In the genomic region with DNA sequence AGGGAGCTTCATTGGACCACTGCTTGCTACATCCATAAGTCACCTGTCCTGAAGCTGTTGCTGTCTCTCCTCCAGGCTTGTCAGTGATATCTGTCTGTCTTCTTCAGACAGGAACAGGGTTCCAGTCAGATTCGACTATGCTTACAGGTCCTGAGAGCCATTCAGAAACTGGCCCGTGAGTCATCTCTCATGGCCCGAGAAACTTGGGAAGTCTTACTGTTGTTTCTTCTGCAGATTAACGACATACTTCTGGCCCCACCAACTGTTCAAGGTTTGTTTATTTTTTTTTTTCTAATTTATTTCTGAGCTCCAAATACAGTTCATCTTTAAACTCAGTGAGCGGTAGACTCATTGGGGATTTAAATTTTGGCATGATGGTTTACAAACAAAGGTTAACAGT, we compare ENCODE assay signal across 25 cellular contexts.
"Had no signal": no experiment of that assay in that cellular context is flagged by ENCODE, and none has a peak within 500 bp of the region (broad histone marks: within the 10 kb centered on the region; RNA-seq: fewer than 3 reads in every experiment).

No MANE protein-coding gene starts in this region.

- H3K4me3 Mint-ChIP-seq: activated CD4-positive, alpha-beta T cell treated with anti-CD3 and anti-CD28 coated beads, Interleukin-2, amount 10 ng/mL, durations not matched to agents 7 days and 5 days; activated CD8-positive, alpha-beta memory T cell treated with anti-CD3 and anti-CD28 coated beads, Interleukin-2, amount 10 ng/mL, durations not matched to agents 7 days and 5 days; activated CD8-positive, alpha-beta T cell treated with anti-CD3 and anti-CD28 coated beads for 36 hours; activated naive CD4-positive, alpha-beta T cell treated with anti-CD3 and anti-CD28 coated beads, Interleukin-2, amount 50 U/mL, for 24 hours; activated T-helper 1 cell treated with anti-CD3 and anti-CD28 coated beads, Interleukin-12 subunit alpha, Interleukin-12 subunit beta, Interleukin-2, Interleukin-4 antibody, amounts not matched to agents 30 ng/mL and 10 ng/mL and 1 ng/mL, durations not matched to agents 14 hours and 24 hours and 36 hours; immature natural killer cell; natural killer cell had no signal

- DNase-seq: activated CD4-positive, alpha-beta T cell treated with anti-CD3 and anti-CD28 coated beads, Interleukin-2, amount 10 ng/mL, durations not matched to agents 7 days and 5 days; activated CD4-positive, CD25-positive, alpha-beta regulatory T cell treated with anti-CD3 and anti-CD28 coated beads, Interleukin-2, amount 50 U/mL, for 72 hours; activated CD8-positive, alpha-beta memory T cell treated with anti-CD3 and anti-CD28 coated beads, Interleukin-2, amount 10 ng/mL, durations not matched to agents 7 days and 5 days; activated CD8-positive, alpha-beta T cell treated with anti-CD3 and anti-CD28 coated beads for 36 hours; activated gamma-delta T cell treated with Interleukin-2 at 50 U/mL for 16 hours; activated T-cell treated with anti-CD3 and anti-CD28 coated beads for 4 hours; aorta; cerebellar nuclear complex; erythroblast; foreskin melanocyte; immature natural killer cell; left ventricle myocardium superior; mammary epithelial cell; midbrain; natural killer cell; retina; stimulated activated CD4-positive, alpha-beta T cell treated with anti-CD3 and anti-CD28 coated beads, Interleukin-2, amount 100 ng/mL, for 48 hours; stimulated activated naive CD4-positive, alpha-beta T cell; testis; trophoblast cell; WERI-Rb-1 had no signal

- H3K9me3 ChIP-seq: testis, vagina had no signal

- H3K27ac Mint-ChIP-seq: activated CD4-positive, alpha-beta T cell treated with anti-CD3 and anti-CD28 coated beads, Interleukin-2, amount 10 ng/mL, durations not matched to agents 7 days and 5 days; activated CD8-positive, alpha-beta memory T cell treated with anti-CD3 and anti-CD28 coated beads, Interleukin-2, amount 10 ng/mL, durations not matched to agents 7 days and 5 days; activated CD8-positive, alpha-beta T cell treated with anti-CD3 and anti-CD28 coated beads for 36 hours; activated naive CD4-positive, alpha-beta T cell treated with anti-CD3 and anti-CD28 coated beads, Interleukin-2, amount 50 U/mL, for 24 hours; activated T-helper 1 cell treated with anti-CD3 and anti-CD28 coated beads, Interleukin-12 subunit alpha, Interleukin-12 subunit beta, Interleukin-2, Interleukin-4 antibody, amounts not matched to agents 30 ng/mL and 10 ng/mL and 1 ng/mL, durations not matched to agents 14 hours and 24 hours and 36 hours; immature natural killer cell; natural killer cell had no signal

- H3K4me3 ChIP-seq: testis, vagina had no signal

- H3K4me1 ChIP-seq: testis, vagina had no signal

- H3K27me3 Mint-ChIP-seq: activated CD4-positive, alpha-beta T cell treated with anti-CD3 and anti-CD28 coated beads, Interleukin-2, amount 10 ng/mL, durations not matched to agents 7 days and 5 days; activated CD8-positive, alpha-beta memory T cell treated with anti-CD3 and anti-CD28 coated beads, Interleukin-2, amount 10 ng/mL, durations not matched to agents 7 days and 5 days; activated CD8-positive, alpha-beta T cell treated with anti-CD3 and anti-CD28 coated beads for 36 hours; activated naive CD4-positive, alpha-beta T cell treated with anti-CD3 and anti-CD28 coated beads, Interleukin-2, amount 50 U/mL, for 24 hours had no signal

- H3K27ac ChIP-seq: testis, vagina, WERI-Rb-1 had no signal

- H3K9me3 Mint-ChIP-seq: activated CD4-positive, alpha-beta T cell treated with anti-CD3 and anti-CD28 coated beads, Interleukin-2, amount 10 ng/mL, durations not matched to agents 7 days and 5 days; activated CD8-positive, alpha-beta T cell treated with anti-CD3 and anti-CD28 coated beads for 36 hours; activated naive CD4-positive, alpha-beta T cell treated with anti-CD3 and anti-CD28 coated beads, Interleukin-2, amount 50 U/mL, for 24 hours; activated T-helper 1 cell treated with anti-CD3 and anti-CD28 coated beads, Interleukin-12 subunit alpha, Interleukin-12 subunit beta, Interleukin-2, Interleukin-4 antibody, amounts not matched to agents 30 ng/mL and 10 ng/mL and 1 ng/mL, durations not matched to agents 14 hours and 24 hours and 36 hours; immature natural killer cell; natural killer cell had no signal

- H3K27me3 ChIP-seq: testis, vagina had no signal

- H3K4me1 Mint-ChIP-seq: activated CD4-positive, alpha-beta T cell treated with anti-CD3 and anti-CD28 coated beads, Interleukin-2, amount 10 ng/mL, durations not matched to agents 7 days and 5 days; activated CD8-positive, alpha-beta memory T cell treated with anti-CD3 and anti-CD28 coated beads, Interleukin-2, amount 10 ng/mL, durations not matched to agents 7 days and 5 days had no signal

- FAIRE-seq: TTC549 had no signal
